13 cellular contexts compared by ENCODE assay signal in the genomic region with DNA sequence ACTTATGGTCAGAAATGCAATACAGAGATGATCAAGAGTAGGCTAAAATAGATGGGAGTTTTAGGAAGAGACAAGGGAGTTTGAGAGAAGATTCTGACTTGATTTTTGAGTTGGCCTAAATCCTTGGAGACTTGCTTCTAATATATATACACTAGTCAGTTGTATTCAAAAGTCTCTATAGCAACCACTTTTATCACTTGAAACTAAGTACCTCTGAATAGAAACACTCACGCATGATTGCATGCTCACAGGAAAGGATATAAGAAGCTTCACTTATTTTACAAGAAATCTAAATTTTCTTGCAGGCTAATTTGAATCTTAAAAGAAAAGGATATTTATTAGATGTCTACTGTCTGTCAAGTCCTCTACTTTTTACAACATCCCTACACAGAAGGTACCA.
A peak's percentile ranks its signal among the peaks of the same experiment; 100 is the strongest.
DNase-seq lines count a peak whose midpoint lies in the region; ATAC-seq and TF ChIP-seq lines count a peak whose summit lies in the region.
"Had no signal": no experiment of that assay in that cellular context is flagged by ENCODE, and none has a peak within 500 bp of the region (broad histone marks: within the 10 kb centered on the region; RNA-seq: fewer than 3 reads in every experiment).

No MANE protein-coding gene starts in this region.

- no peak overlapping the region for H2AFZ ChIP-seq in smooth muscle cell (ENCODE audit: low read depth)

- no peaks in the 10 kb centered on the region for H3K36me3 ChIP-seq in smooth muscle cell (ENCODE audit: low read depth)

- H3K27ac Mint-ChIP-seq in stimulated activated memory B cell treated with anti-CD40 and anti-IgM and Interleukin-4, amounts not matched to agents 10 μg/mL and 1 μg/mL and 100 μg/mL, for 72 hours: peak overlapping the region; percentile 72

- H3K4me1 ChIP-seq in smooth muscle cell (ENCODE audit: low read depth): no peaks in the 10 kb centered on the region
- H3K4me1 ChIP-seq: Caco-2 had no signal

- no peaks in the 10 kb centered on the region for H3K27me3 ChIP-seq in smooth muscle cell (ENCODE audit: low read depth)

- WGBS in smooth muscle cell (ENCODE audit: low lambda C conversion rate): 87% methylated on average over 1 of the region's 1 CpG

- no peak overlapping the region for H3K4me2 ChIP-seq in smooth muscle cell

- H3K9me3 ChIP-seq in smooth muscle cell (replicated peaks; ENCODE audit: low read depth): no peaks in the 10 kb centered on the region
- H3K9me3 ChIP-seq: Caco-2 had no signal

- H3K9ac ChIP-seq in smooth muscle cell (ENCODE audit: low read depth): no peak overlapping the region

- H3K79me2 ChIP-seq in smooth muscle cell (ENCODE audit: low read depth): no peaks in the 10 kb centered on the region

- no peaks in the 10 kb centered on the region for H3K36me3 Mint-ChIP-seq in stimulated activated memory B cell treated with anti-CD40 and anti-IgM and Interleukin-4, amounts not matched to agents 10 μg/mL and 1 μg/mL and 100 μg/mL, for 72 hours

- H3K9me3 Mint-ChIP-seq in stimulated activated memory B cell treated with anti-CD40 and anti-IgM and Interleukin-4, amounts not matched to agents 10 μg/mL and 1 μg/mL and 100 μg/mL, for 72 hours: no peaks in the 10 kb centered on the region

- ATAC-seq in GM19395 (IDR thresholded peaks at IDR 0.05; ENCODE audit: unreplicated experiment) (peak; percentile 58), HG02759 (IDR thresholded peaks at IDR 0.05; ENCODE audit: unreplicated experiment) (peak; percentile 43), HG03460 (IDR thresholded peaks at IDR 0.05; ENCODE audit: unreplicated experiment) (peak; percentile 36)
- ATAC-seq in stimulated activated memory B cell treated with anti-CD40 and anti-IgM and Interleukin-4, amounts not matched to agents 10 μg/mL and 1 μg/mL and 100 μg/mL, for 72 hours: peak; percentile 46

- no peak overlapping the region for H3K27ac ChIP-seq in smooth muscle cell (ENCODE audit: low read depth)
- H3K27ac ChIP-seq: VCaP had no signal

- no peak overlapping the region for H3K4me3 Mint-ChIP-seq in stimulated activated memory B cell treated with anti-CD40 and anti-IgM and Interleukin-4, amounts not matched to agents 10 μg/mL and 1 μg/mL and 100 μg/mL, for 72 hours

- no peak for TF ChIP-seq CTCF in smooth muscle cell (IDR thresholded peaks at IDR 0.05; ENCODE audit: borderline replicate concordance, insufficient read depth, poor library complexity, severe bottlenecking)

- no peaks in the 10 kb centered on the region for H4K20me1 ChIP-seq in smooth muscle cell (ENCODE audit: low read depth)

- DNase-seq in Kasumi-1 (lab: John Stamatoyannopoulos, UW): no peak
- DNase-seq in smooth muscle cell (lab: John Stamatoyannopoulos, UW; ENCODE audit: unreplicated experiment): no peak
- DNase-seq in dermis blood vessel endothelial cell: no peak
- DNase-seq: Caco-2, cortex of kidney, NCI-H1048, NCI-H524 treated with DMSO at 0.1 percent for 48 hours, SHP77 treated with DMSO at 0.1 percent for 48 hours had no signal

- peaks cover 62% of the 10 kb centered on the region for H3K4me1 Mint-ChIP-seq in stimulated activated memory B cell treated with anti-CD40 and anti-IgM and Interleukin-4, amounts not matched to agents 10 μg/mL and 1 μg/mL and 100 μg/mL, for 72 hours

- no peaks in the 10 kb centered on the region for H3K27me3 Mint-ChIP-seq in stimulated activated memory B cell treated with anti-CD40 and anti-IgM and Interleukin-4, amounts not matched to agents 10 μg/mL and 1 μg/mL and 100 μg/mL, for 72 hours

- no peaks in the 10 kb centered on the region for H3F3A ChIP-seq in smooth muscle cell (ENCODE audit: low read depth)

- H3K4me3 ChIP-seq in smooth muscle cell: no peak overlapping the region
